ENCODE assay signal across 20 cellular contexts in the genomic region with DNA sequence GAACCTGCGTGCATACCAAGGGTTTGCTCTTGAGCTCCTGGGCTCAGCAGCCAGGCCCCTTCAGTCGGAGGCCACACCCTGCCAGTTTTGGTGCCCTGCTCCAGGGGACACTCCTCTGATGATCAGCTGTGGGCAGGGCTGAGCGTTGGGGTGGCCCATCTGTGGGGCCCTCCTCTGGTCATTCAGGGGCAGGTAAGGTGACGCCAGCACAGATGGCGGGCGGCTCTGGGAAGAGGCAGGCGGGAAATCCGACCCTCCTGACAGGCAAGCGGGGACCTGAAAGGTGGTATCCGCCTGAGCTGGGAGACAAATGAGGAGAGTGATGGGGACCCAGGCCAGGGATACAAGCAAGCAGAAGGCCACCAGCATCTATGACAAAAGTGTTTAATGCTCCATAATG. TPM values are rescaled to one million over a fixed set of nuclear protein-coding genes. Genes with fewer than 3 reads are reported as not detected.
A peak's percentile ranks its signal among the peaks of the same experiment; 100 is the strongest.
DNase-seq lines count a peak whose midpoint lies in the region; ATAC-seq and TF ChIP-seq lines count a peak whose summit lies in the region.
"Had no signal": no experiment of that assay in that cellular context is flagged by ENCODE, and none has a peak within 500 bp of the region (broad histone marks: within the 10 kb centered on the region; RNA-seq: fewer than 3 reads in every experiment).

No MANE protein-coding gene starts in this region.

- no peak for TF ChIP-seq CTCF in stomach (IDR thresholded peaks at IDR 0.05)

- peaks cover 0 to 30% (median 4%) of the 10 kb centered on the region in 3 donors for H3K27me3 ChIP-seq in stomach
- H3K27me3 ChIP-seq: BLaER1 treated with 17β-estradiol and CSF1 and Interleukin-3, amounts not matched to agents 10 nM and 100 nM had no signal

- no peak for ATAC-seq in effector memory CD8-positive, alpha-beta T cell (replicated peaks)
- ATAC-seq in stimulated activated effector memory CD8-positive, alpha-beta T cell treated with anti-CD3 and anti-CD28 coated beads, Interleukin-12 subunit alpha, Interleukin-12 subunit beta, amount 100 ng/mL, for 72 hours, result no peak
- ATAC-seq: GM12878 had no signal

- no peak for TF ChIP-seq POLR2A in stomach (IDR thresholded peaks at IDR 0.05)

- peaks cover 12 to 17% (median 14%) of the 10 kb centered on the region in 4 donors for H3K4me1 ChIP-seq in stomach

- peaks cover 4 to 36% (median 23%) of the 10 kb centered on the region in 4 donors for H3K36me3 ChIP-seq in stomach
- H3K36me3 ChIP-seq: BLaER1 treated with 17β-estradiol and CSF1 and Interleukin-3, amounts not matched to agents 10 nM and 100 nM had no signal

- no peak for TF ChIP-seq EP300 in stomach (IDR thresholded peaks at IDR 0.05)

- no peak for DNase-seq in activated naive CD4-positive, alpha-beta T cell treated with Interleukin-2 at 50 U/mL for 16 hours
- DNase-seq in NCI-H2171 treated with DMSO at 0.1 percent for 48 hours (lab: John Stamatoyannopoulos, UW), result peak; percentile 86
- DNase-seq in effector memory CD8-positive, alpha-beta T cell, result no peak
- no peak for DNase-seq in stimulated activated effector memory CD8-positive, alpha-beta T cell treated with anti-CD3 and anti-CD28 coated beads, Interleukin-12 subunit alpha, Interleukin-12 subunit beta, amount 100 ng/mL, for 72 hours (ENCODE audit: low spot score in 2 of 2)
- DNase-seq in stomach, result no peak
- no peak for DNase-seq in cortex of kidney (lab: John Stamatoyannopoulos, UW)
- no peak for DNase-seq in germinal center (ENCODE audit: low spot score)
- DNase-seq: DMS 273 treated with DMSO at 0.1 percent for 48 hours, GDM1, GOT3, HFFc6, KG1, NCI-H146, NCI-H2081 treated with DMSO at 0.1 percent for 48 hours, NCI-H226, NCI-H526 treated with DMSO at 0.1 percent for 48 hours, SHP77 had no signal

- no peaks in the 10 kb centered on the region for H3K27me3 Mint-ChIP-seq in activated naive CD4-positive, alpha-beta T cell treated with anti-CD3 and anti-CD28 coated beads, Interleukin-2, amount 50 U/mL, for 24 hours
- H3K27me3 Mint-ChIP-seq in effector memory CD8-positive, alpha-beta T cell, result peaks cover 0 to 2% of the 10 kb centered on the region in 2 donors

- H3K4me3 ChIP-seq in stomach, result no peak overlapping the region
- H3K4me3 ChIP-seq: BLaER1 treated with 17β-estradiol and CSF1 and Interleukin-3, amounts not matched to agents 10 nM and 100 nM; GM12878 had no signal

- no peaks in the 10 kb centered on the region for H3K9me3 ChIP-seq in stomach
- H3K9me3 ChIP-seq: BLaER1 treated with 17β-estradiol and CSF1 and Interleukin-3, amounts not matched to agents 10 nM and 100 nM had no signal

- WGBS in stomach, 5 donors, result 90 to 96% (median 91%) methylated on average over 7 to 10 of the region's 10 CpGs

- peak overlapping the region; percentile 68 for H3K27ac Mint-ChIP-seq in activated naive CD4-positive, alpha-beta T cell treated with anti-CD3 and anti-CD28 coated beads, Interleukin-2, amount 50 U/mL, for 24 hours
- peak overlapping the region; percentile 74 to 78 for H3K27ac Mint-ChIP-seq in effector memory CD8-positive, alpha-beta T cell
- peak overlapping the region; percentile 83 for H3K27ac Mint-ChIP-seq in stimulated activated effector memory CD8-positive, alpha-beta T cell treated with anti-CD3 and anti-CD28 coated beads, Interleukin-12 subunit alpha, Interleukin-12 subunit beta, amount 100 ng/mL, for 72 hours
- H3K27ac Mint-ChIP-seq: HFFc6 had no signal

- no peak overlapping the region for H3K27ac ChIP-seq in stomach
- H3K27ac ChIP-seq: BLaER1 treated with 17β-estradiol and CSF1 and Interleukin-3, amounts not matched to agents 10 nM and 100 nM had no signal

- no peaks in the 10 kb centered on the region for H3K9me3 Mint-ChIP-seq in activated naive CD4-positive, alpha-beta T cell treated with anti-CD3 and anti-CD28 coated beads, Interleukin-2, amount 50 U/mL, for 24 hours
- no peaks in the 10 kb centered on the region for H3K9me3 Mint-ChIP-seq in effector memory CD8-positive, alpha-beta T cell
- no peaks in the 10 kb centered on the region for H3K9me3 Mint-ChIP-seq in stimulated activated effector memory CD8-positive, alpha-beta T cell treated with anti-CD3 and anti-CD28 coated beads, Interleukin-12 subunit alpha, Interleukin-12 subunit beta, amount 100 ng/mL, for 72 hours
- H3K9me3 Mint-ChIP-seq: HFFc6 had no signal

- no peaks in the 10 kb centered on the region for H3K36me3 Mint-ChIP-seq in activated naive CD4-positive, alpha-beta T cell treated with anti-CD3 and anti-CD28 coated beads, Interleukin-2, amount 50 U/mL, for 24 hours
- H3K36me3 Mint-ChIP-seq in effector memory CD8-positive, alpha-beta T cell (ENCODE audit: insufficient read depth), result peaks cover 14% of the 10 kb centered on the region
- peaks cover 2% of the 10 kb centered on the region for H3K36me3 Mint-ChIP-seq in stimulated activated effector memory CD8-positive, alpha-beta T cell treated with anti-CD3 and anti-CD28 coated beads, Interleukin-12 subunit alpha, Interleukin-12 subunit beta, amount 100 ng/mL, for 72 hours

- H3K4me1 Mint-ChIP-seq in activated naive CD4-positive, alpha-beta T cell treated with anti-CD3 and anti-CD28 coated beads, Interleukin-2, amount 50 U/mL, for 24 hours, result peaks cover 65% of the 10 kb centered on the region
- peaks cover 45 to 48% of the 10 kb centered on the region in 2 donors for H3K4me1 Mint-ChIP-seq in effector memory CD8-positive, alpha-beta T cell (ENCODE audit: low read depth in 2 of 2)
- H3K4me1 Mint-ChIP-seq in stimulated activated effector memory CD8-positive, alpha-beta T cell treated with anti-CD3 and anti-CD28 coated beads, Interleukin-12 subunit alpha, Interleukin-12 subunit beta, amount 100 ng/mL, for 72 hours, result peaks cover 64% of the 10 kb centered on the region

- no peak overlapping the region for H3K4me3 Mint-ChIP-seq in activated naive CD4-positive, alpha-beta T cell treated with anti-CD3 and anti-CD28 coated beads, Interleukin-2, amount 50 U/mL, for 24 hours
- H3K4me3 Mint-ChIP-seq in effector memory CD8-positive, alpha-beta T cell, result peak overlapping the region in 1 of 2 donors; percentile 37
- H3K4me3 Mint-ChIP-seq in stimulated activated effector memory CD8-positive, alpha-beta T cell treated with anti-CD3 and anti-CD28 coated beads, Interleukin-12 subunit alpha, Interleukin-12 subunit beta, amount 100 ng/mL, for 72 hours, result no peak overlapping the region
- H3K4me3 Mint-ChIP-seq: HFFc6 had no signal

- intact Hi-C loops in stomach (cut with DNase I; ENCODE audit: low total_unique reads), result no loop called here

RNA-seq across cellular contexts. Expression of a gene that starts 3.8 kb away (rescaled TPM):
- 10 to 100 TPM in 3 of 5 donors, 1 to 10 TPM in 2; 1.7 to 86.4 (median 11.2) TPM for total RNA-seq in stomach
- 10 to 100 TPM in 1 of 3 donors, 1 to 10 TPM in 2; 3.8 to 10.2 (median 6.7) TPM for polyA plus RNA-seq in stomach
- total RNA-seq: HFFc6 had no signal

RNA-seq across cellular contexts. Expression of a gene that starts 29.2 kb away (rescaled TPM):
- 100 to 1,000 TPM in 1 of 5 donors, 10 to 100 TPM in 2, 1 to 10 TPM in 2; 5.5 to 120 (median 28.4) TPM for total RNA-seq in stomach
- polyA plus RNA-seq in stomach, result 10 to 100 TPM; 11.3 to 17.8 (median 13.6) TPM
